ENCODE assay signal across 1 cellular context in the genomic region with DNA sequence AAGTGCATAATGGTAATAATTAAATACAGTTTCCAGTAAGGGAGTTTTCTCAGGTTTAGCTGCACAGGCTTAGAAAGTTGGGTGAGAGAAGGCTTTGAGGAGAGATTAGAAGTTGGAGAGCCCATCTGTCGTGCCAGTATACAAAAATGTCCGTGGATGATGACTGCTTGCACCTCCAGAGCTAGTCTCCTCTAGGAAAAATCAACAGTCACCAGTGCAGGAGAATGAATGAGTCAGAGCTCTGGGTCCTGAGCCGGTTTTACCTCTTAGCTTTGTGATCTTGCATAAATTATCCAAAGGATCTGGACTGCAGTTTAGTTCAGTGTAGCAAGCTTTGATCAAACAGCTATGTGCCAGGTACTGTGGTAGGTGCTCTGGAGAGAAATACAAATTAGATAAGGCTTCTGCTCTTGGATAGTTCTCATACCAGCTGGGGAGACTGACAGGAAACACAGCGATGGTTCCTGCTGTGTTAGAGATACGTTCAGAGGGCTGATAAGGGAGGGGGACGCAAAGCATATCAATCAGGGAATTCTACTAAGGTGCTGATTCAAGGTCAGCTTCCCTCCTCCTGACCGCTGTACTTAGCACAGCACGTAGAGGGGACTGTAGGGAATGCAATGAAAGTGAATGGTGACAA.
TF ChIP-seq lines count a peak whose summit lies in the region.

No MANE protein-coding gene starts in this region.

TF ChIP-seq in K562, 482 proteins besides CTCF, POLR2A, EP300 and RAD21 (continued from another document):
- TF ChIP-seq, protein P1, sequence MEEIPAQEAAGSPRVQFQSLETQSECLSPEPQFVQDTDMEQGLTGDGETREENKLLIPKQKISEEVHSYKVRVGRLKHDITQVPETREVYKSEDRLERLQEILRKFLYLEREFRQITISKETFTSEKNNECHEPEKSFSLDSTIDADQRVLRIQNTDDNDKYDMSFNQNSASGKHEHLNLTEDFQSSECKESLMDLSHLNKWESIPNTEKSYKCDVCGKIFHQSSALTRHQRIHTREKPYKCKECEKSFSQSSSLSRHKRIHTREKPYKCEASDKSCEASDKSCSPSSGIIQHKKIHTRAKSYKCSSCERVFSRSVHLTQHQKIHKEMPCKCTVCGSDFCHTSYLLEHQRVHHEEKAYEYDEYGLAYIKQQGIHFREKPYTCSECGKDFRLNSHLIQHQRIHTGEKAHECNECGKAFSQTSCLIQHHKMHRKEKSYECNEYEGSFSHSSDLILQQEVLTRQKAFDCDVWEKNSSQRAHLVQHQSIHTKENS (CRISPR knock-in tag; IDR thresholded peaks at IDR 0.05), result no peak
- TF ChIP-seq, protein P2, sequence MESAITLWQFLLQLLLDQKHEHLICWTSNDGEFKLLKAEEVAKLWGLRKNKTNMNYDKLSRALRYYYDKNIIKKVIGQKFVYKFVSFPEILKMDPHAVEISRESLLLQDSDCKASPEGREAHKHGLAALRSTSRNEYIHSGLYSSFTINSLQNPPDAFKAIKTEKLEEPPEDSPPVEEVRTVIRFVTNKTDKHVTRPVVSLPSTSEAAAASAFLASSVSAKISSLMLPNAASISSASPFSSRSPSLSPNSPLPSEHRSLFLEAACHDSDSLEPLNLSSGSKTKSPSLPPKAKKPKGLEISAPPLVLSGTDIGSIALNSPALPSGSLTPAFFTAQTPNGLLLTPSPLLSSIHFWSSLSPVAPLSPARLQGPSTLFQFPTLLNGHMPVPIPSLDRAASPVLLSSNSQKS (CRISPR knock-in tag; IDR thresholded peaks at IDR 0.05), result no peak
- TF ChIP-seq, protein P3, sequence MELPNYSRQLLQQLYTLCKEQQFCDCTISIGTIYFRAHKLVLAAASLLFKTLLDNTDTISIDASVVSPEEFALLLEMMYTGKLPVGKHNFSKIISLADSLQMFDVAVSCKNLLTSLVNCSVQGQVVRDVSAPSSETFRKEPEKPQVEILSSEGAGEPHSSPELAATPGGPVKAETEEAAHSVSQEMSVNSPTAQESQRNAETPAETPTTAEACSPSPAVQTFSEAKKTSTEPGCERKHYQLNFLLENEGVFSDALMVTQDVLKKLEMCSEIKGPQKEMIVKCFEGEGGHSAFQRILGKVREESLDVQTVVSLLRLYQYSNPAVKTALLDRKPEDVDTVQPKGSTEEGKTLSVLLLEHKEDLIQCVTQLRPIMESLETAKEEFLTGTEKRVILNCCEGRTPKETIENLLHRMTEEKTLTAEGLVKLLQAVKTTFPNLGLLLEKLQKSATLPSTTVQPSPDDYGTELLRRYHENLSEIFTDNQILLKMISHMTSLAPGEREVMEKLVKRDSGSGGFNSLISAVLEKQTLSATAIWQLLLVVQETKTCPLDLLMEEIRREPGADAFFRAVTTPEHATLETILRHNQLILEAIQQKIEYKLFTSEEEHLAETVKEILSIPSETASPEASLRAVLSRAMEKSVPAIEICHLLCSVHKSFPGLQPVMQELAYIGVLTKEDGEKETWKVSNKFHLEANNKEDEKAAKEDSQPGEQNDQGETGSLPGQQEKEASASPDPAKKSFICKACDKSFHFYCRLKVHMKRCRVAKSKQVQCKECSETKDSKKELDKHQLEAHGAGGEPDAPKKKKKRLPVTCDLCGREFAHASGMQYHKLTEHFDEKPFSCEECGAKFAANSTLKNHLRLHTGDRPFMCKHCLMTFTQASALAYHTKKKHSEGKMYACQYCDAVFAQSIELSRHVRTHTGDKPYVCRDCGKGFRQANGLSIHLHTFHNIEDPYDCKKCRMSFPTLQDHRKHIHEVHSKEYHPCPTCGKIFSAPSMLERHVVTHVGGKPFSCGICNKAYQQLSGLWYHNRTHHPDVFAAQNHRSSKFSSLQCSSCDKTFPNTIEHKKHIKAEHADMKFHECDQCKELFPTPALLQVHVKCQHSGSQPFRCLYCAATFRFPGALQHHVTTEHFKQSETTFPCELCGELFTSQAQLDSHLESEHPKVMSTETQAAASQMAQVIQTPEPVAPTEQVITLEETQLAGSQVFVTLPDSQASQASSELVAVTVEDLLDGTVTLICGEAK (IDR thresholded peaks at IDR 0.05), result no peak
- TF ChIP-seq, protein P3 (CRISPR knock-in tag; IDR thresholded peaks at IDR 0.05), result no peak
- no peak for TF ChIP-seq CBX1 (IDR thresholded peaks at IDR 0.05; ENCODE audit: low read depth)
- TF ChIP-seq FUS (optimal IDR thresholded peaks at IDR 0.05; ENCODE audit: low read depth, low read length), result no peak
- peak; percentile 80 for TF ChIP-seq CBFA2T3 (IDR thresholded peaks at IDR 0.05)
- TF ChIP-seq, protein P4, sequence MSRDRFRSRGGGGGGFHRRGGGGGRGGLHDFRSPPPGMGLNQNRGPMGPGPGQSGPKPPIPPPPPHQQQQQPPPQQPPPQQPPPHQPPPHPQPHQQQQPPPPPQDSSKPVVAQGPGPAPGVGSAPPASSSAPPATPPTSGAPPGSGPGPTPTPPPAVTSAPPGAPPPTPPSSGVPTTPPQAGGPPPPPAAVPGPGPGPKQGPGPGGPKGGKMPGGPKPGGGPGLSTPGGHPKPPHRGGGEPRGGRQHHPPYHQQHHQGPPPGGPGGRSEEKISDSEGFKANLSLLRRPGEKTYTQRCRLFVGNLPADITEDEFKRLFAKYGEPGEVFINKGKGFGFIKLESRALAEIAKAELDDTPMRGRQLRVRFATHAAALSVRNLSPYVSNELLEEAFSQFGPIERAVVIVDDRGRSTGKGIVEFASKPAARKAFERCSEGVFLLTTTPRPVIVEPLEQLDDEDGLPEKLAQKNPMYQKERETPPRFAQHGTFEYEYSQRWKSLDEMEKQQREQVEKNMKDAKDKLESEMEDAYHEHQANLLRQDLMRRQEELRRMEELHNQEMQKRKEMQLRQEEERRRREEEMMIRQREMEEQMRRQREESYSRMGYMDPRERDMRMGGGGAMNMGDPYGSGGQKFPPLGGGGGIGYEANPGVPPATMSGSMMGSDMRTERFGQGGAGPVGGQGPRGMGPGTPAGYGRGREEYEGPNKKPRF (IDR thresholded peaks at IDR 0.05; ENCODE audit: low read depth, low read length), result no peak
- peak; percentile 12; the same call in 1 of the 2 replicates for TF ChIP-seq JUND (IDR thresholded peaks at IDR 0.05; ENCODE audit: borderline replicate concordance, low read depth, low read length)
- no peak for TF ChIP-seq JUND (tag; IDR thresholded peaks at IDR 0.05; ENCODE audit: borderline replicate concordance, low read depth, low read length)
- TF ChIP-seq, protein P5, sequence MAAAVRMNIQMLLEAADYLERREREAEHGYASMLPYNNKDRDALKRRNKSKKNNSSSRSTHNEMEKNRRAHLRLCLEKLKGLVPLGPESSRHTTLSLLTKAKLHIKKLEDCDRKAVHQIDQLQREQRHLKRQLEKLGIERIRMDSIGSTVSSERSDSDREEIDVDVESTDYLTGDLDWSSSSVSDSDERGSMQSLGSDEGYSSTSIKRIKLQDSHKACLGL (CRISPR knock-in tag; IDR thresholded peaks at IDR 0.05; ENCODE audit: borderline replicate concordance, poor library complexity, severe bottlenecking), result no peak
- TF ChIP-seq, protein P6, sequence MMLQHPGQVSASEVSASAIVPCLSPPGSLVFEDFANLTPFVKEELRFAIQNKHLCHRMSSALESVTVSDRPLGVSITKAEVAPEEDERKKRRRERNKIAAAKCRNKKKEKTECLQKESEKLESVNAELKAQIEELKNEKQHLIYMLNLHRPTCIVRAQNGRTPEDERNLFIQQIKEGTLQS (IDR thresholded peaks at IDR 0.05), result peak; percentile 49; the same call in 1 of the 2 replicates
- TF ChIP-seq, protein P6 (CRISPR knock-in tag; conservative IDR thresholded peaks at IDR 0.05), result no peak
- TF ChIP-seq TCF3 (CRISPR knock-in tag; IDR thresholded peaks at IDR 0.05), result peak; percentile 44; the same call in 1 of the 2 replicates
- TF ChIP-seq BRD9 (IDR thresholded peaks at IDR 0.05; ENCODE audit: low read depth, partially characterized antibody), result no peak
- TF ChIP-seq PURB (CRISPR knock-in tag; IDR thresholded peaks at IDR 0.05; ENCODE audit: low read depth), result no peak
- peak; percentile 52; the same call in 1 of the 2 replicates for TF ChIP-seq TEAD4 (IDR thresholded peaks at IDR 0.05; ENCODE audit: low read length)
- no peak for TF ChIP-seq TEAD4 (CRISPR knock-in tag; IDR thresholded peaks at IDR 0.05; ENCODE audit: borderline replicate concordance)
- TF ChIP-seq, protein P7, sequence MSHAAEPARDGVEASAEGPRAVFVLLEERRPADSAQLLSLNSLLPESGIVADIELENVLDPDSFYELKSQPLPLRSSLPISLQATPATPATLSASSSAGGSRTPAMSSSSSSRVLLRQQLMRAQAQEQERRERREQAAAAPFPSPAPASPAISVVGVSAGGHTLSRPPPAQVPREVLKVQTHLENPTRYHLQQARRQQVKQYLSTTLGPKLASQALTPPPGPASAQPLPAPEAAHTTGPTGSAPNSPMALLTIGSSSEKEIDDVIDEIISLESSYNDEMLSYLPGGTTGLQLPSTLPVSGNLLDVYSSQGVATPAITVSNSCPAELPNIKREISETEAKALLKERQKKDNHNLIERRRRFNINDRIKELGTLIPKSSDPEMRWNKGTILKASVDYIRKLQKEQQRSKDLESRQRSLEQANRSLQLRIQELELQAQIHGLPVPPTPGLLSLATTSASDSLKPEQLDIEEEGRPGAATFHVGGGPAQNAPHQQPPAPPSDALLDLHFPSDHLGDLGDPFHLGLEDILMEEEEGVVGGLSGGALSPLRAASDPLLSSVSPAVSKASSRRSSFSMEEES (CRISPR knock-in tag; IDR thresholded peaks at IDR 0.05), result no peak
- TF ChIP-seq ETV5 (CRISPR knock-in tag; IDR thresholded peaks at IDR 0.05; ENCODE audit: low read depth), result no peak
- TF ChIP-seq SMARCA4 (IDR thresholded peaks at IDR 0.05), result peak; percentile 42
- no peak for TF ChIP-seq EZH2 (IDR thresholded peaks at IDR 0.05; ENCODE audit: borderline replicate concordance, low read depth, low read length)
- TF ChIP-seq PHTF2 (CRISPR knock-in tag; IDR thresholded peaks at IDR 0.05), result no peak
- TF ChIP-seq RBM15 (IDR thresholded peaks at IDR 0.05; ENCODE audit: insufficient read depth, low read length), result no peak
- TF ChIP-seq GTF2A2 (tag; IDR thresholded peaks at IDR 0.05), result no peak
TF ChIP-seq in K562: peak in this region for 21.
